Comparison of ENCODE assay signal across 8 cellular contexts in genomic region chr12:118376089-118377004, GRCh38. TPM values are rescaled to one million over a fixed set of nuclear protein-coding genes. Genes with fewer than 3 reads are reported as not detected.
DNase-seq lines count a peak whose midpoint lies in the region; ATAC-seq and TF ChIP-seq lines count a peak whose summit lies in the region.

A gene with protein sequence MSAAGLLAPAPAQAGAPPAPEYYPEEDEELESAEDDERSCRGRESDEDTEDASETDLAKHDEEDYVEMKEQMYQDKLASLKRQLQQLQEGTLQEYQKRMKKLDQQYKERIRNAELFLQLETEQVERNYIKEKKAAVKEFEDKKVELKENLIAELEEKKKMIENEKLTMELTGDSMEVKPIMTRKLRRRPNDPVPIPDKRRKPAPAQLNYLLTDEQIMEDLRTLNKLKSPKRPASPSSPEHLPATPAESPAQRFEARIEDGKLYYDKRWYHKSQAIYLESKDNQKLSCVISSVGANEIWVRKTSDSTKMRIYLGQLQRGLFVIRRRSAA (plus strand): TSS chr12:118376555. CDS start chr12:118376692, 137 bp downstream.

- DNase-seq in EH (ENCODE audit: low read depth): peak; percentile 76
- peak; percentile 73 for DNase-seq in NCI-H2196 treated with DMSO at 0.1 percent for 48 hours (lab: John Stamatoyannopoulos, UW; ENCODE audit: unreplicated experiment)
- peak; percentile 80 for DNase-seq in MCF 10A (ENCODE audit: unreplicated experiment)
- no peak for DNase-seq in skeletal muscle cell (ENCODE audit: low read depth)

- no TSS peak for BruUV-seq in MCF 10A (replicated peaks; lab: Mats Ljungman, UMichigan)

- H3K4me3 Mint-ChIP-seq in MCF 10A (ENCODE audit: unreplicated experiment): peak within 1 kb of the TSS; percentile 66

- POLR2A ChIA-PET in MCF 10A (lab: Yijun Ruan, JAX): interaction anchor here (0.6 to 6.2 kb wide), 20 partner anchors 9 to 316 kb away, joined by 3 to 89 read pairs (median 3); partner anchors contain the start of genes PEBP1 and WSB2

- peak within 1 kb of the TSS; percentile 99 for H3K27ac Mint-ChIP-seq in MCF 10A (ENCODE audit: low read depth, unreplicated experiment)

- H3K27me3 Mint-ChIP-seq in MCF 10A (ENCODE audit: insufficient read depth, unreplicated experiment): no peaks in the 10 kb centered on the region

- CTCF ChIA-PET in MCF 10A (lab: Yijun Ruan, JAX): interaction anchor here (0.6 to 8.9 kb wide), 84 partner anchors 7 to 1460 kb away, joined by 3 to 422 read pairs (median 5); partner anchors contain the start of genes PEBP1, PRKAB1, RFC5 and VSIG10

- ATAC-seq in HG02763 (IDR thresholded peaks at IDR 0.05; ENCODE audit: unreplicated experiment) (peak; percentile 30), HG02678 (IDR thresholded peaks at IDR 0.05; ENCODE audit: unreplicated experiment) (no peak)

- TF ChIP-seq CTCF in VCaP (conservative IDR thresholded peaks at IDR 0.05): peak; percentile 99
- TF ChIP-seq CTCF in MCF 10A (IDR thresholded peaks at IDR 0.05; ENCODE audit: unreplicated experiment): peak; percentile 91

- intact Hi-C loops in MCF 10A (cut with micrococcal nuclease): loop anchor here (1.0 to 5.0 kb wide), 6 partner anchors 194 to 1169 kb away; partner anchors contain the start of gene WSB2

- H3K27ac ChIP-seq in VCaP: peak within 1 kb of the TSS; percentile 95

- H3K4me1 Mint-ChIP-seq in MCF 10A (ENCODE audit: insufficient read depth, unreplicated experiment): peaks cover 6% of the 10 kb centered on the region

- H3K9me3 Mint-ChIP-seq in MCF 10A (ENCODE audit: unreplicated experiment): no peaks in the 10 kb centered on the region

- H3K4me3 ChIP-seq in iPS-11a (ENCODE audit: low read depth, low read length): peak within 1 kb of the TSS; percentile 89
- H3K4me3 ChIP-seq in skeletal muscle cell (ENCODE audit: low read depth, low read length): peak within 1 kb of the TSS; percentile 85

- peaks cover 17% of the 10 kb centered on the region for H3K36me3 Mint-ChIP-seq in MCF 10A (ENCODE audit: insufficient read depth, unreplicated experiment)

RNA-seq across cellular contexts. Expression of the gene that starts here (rescaled TPM):
- total RNA-seq in MCF 10A (2022): 19.6 and 25.1 TPM in 2 replicates
